ENCODE assay signal across 16 cellular contexts in genomic region chr5:163908253-163908652, GRCh38.
A peak's percentile ranks its signal among the peaks of the same experiment; 100 is the strongest.
DNase-seq lines count a peak whose midpoint lies in the region; ATAC-seq and TF ChIP-seq lines count a peak whose summit lies in the region.
"Had no signal": no experiment of that assay in that cellular context is flagged by ENCODE, and none has a peak within 500 bp of the region (broad histone marks: within the 10 kb centered on the region; RNA-seq: fewer than 3 reads in every experiment).

No MANE protein-coding gene starts in this region.

- no peaks in the 10 kb centered on the region for H3K9me3 ChIP-seq in mucosa of descending colon
- no peaks in the 10 kb centered on the region for H3K9me3 ChIP-seq in thyroid gland
- H3K9me3 ChIP-seq: gastrocnemius medialis, ovary had no signal

- no peak for TF ChIP-seq POLR2A in thyroid gland (IDR thresholded peaks at IDR 0.05)

- no peak for TF ChIP-seq CTCF in mucosa of descending colon (IDR thresholded peaks at IDR 0.05)
- TF ChIP-seq CTCF in thyroid gland (IDR thresholded peaks at IDR 0.05): no peak

- intact Hi-C loops in mucosa of descending colon (cut with DNase I, micrococcal nuclease) (no loop called here), thyroid gland (cut with DNase I) (no loop called here)

- peak; percentile 45 for ATAC-seq in GM18502 (IDR thresholded peaks at IDR 0.05; ENCODE audit: poor library complexity, unreplicated experiment)
- peak; percentile 38 for ATAC-seq in HG02623 (IDR thresholded peaks at IDR 0.05; ENCODE audit: unreplicated experiment)
- peak; percentile 29 for ATAC-seq in mucosa of descending colon
- ATAC-seq: gastrocnemius medialis had no signal

- no peak overlapping the region for H3K4me3 ChIP-seq in mucosa of descending colon
- H3K4me3 ChIP-seq in thyroid gland (replicated peaks in 1 of 3): no peak overlapping the region
- H3K4me3 ChIP-seq: gastrocnemius medialis, ovary, skin epidermis had no signal

- H3K27ac ChIP-seq in thyroid gland: no peak overlapping the region
- H3K27ac ChIP-seq: gastrocnemius medialis, ovary, skin epidermis had no signal

- H3K4me1 ChIP-seq in mucosa of descending colon (ENCODE audit: low read depth) (no peaks in the 10 kb centered on the region), thyroid gland (no peaks in the 10 kb centered on the region)
- H3K4me1 ChIP-seq: gastrocnemius medialis had no signal

- no peaks in the 10 kb centered on the region for H3K27me3 ChIP-seq in thyroid gland
- H3K27me3 ChIP-seq: gastrocnemius medialis, ovary had no signal

- WGBS in thyroid gland, 2 donors: 73 to 75% methylated on average over 3 of the region's 3 CpGs

- H3K36me3 ChIP-seq in mucosa of descending colon (ENCODE audit: low read depth) (no peaks in the 10 kb centered on the region), thyroid gland (no peaks in the 10 kb centered on the region)
- H3K36me3 ChIP-seq: gastrocnemius medialis, ovary had no signal

- DNase-seq in NOMO-1 treated with dmso at 0.1 percent for 144 hours (lab: John Stamatoyannopoulos, UW; ENCODE audit: unreplicated experiment) (peak; percentile 27), mucosa of descending colon (no peak), NCI-H1417 treated with DMSO at 0.1 percent for 48 hours (lab: John Stamatoyannopoulos, UW) (no peak), HPDE6-E6E7 (ENCODE audit: extremely low spot score) (no peak), NCI-H510A (lab: John Stamatoyannopoulos, UW) (no peak), thyroid gland (no peak)
- DNase-seq: activated CD8-positive, alpha-beta memory T cell treated with anti-CD3 and anti-CD28 coated beads for 24 hours; activated effector memory CD4-positive, alpha-beta T cell treated with anti-CD3 and anti-CD28 coated beads, Interleukin-2, amount 50 U/mL, for 16 hours; aorta; gastrocnemius medialis; NCI-H1048; ovary; stimulated activated naive CD4-positive, alpha-beta T cell treated with Interleukin-2 at 50 U/mL for 16 hours had no signal
